ENCODE assay signal across 22 cellular contexts in the genomic region with DNA sequence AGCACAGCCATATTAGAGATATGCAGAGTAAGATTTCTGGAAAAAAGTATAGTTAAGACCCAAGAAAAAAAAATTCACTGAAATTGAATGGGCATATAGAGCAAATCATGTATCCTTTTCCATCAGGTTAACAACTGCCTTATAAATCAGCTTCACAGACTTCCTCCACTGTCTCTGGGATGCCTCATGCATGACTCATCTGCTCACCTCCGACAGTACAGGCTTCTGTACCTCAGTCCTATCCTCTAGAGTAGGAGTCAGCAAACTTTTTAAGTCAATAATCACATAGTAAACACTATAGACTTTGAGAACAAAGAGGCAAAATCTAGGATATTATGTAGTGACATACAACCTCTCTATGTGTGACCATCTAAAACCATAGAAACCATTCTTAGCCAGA.
DNase-seq lines count a peak whose midpoint lies in the region; TF ChIP-seq lines count a peak whose summit lies in the region.
"Had no signal": no experiment of that assay in that cellular context is flagged by ENCODE, and none has a peak within 500 bp of the region (broad histone marks: within the 10 kb centered on the region; RNA-seq: fewer than 3 reads in every experiment).

No MANE protein-coding gene starts in this region.

- H3K9ac ChIP-seq in endodermal cell (ENCODE audit: extremely low read depth, low read length, poor library complexity, severe bottlenecking) = no peak overlapping the region
- no peak overlapping the region for H3K9ac ChIP-seq in mesendoderm (ENCODE audit: low read length)

- no peak overlapping the region for H2BK120ac ChIP-seq in mesendoderm (ENCODE audit: low read depth, low read length)

- H3K4ac ChIP-seq in mesendoderm (ENCODE audit: low read depth, low read length) = no peak overlapping the region

- H3K56ac ChIP-seq in mesendoderm (ENCODE audit: low read length) = no peak overlapping the region

- no peaks in the 10 kb centered on the region for H3K79me1 ChIP-seq in mesendoderm (ENCODE audit: low read length)

- TF ChIP-seq CTCF in endodermal cell (conservative IDR thresholded peaks at IDR 0.05) = no peak

- H2AK5ac ChIP-seq in mesendoderm (ENCODE audit: low read length) = no peak overlapping the region

- H3K36me3 Mint-ChIP-seq in endodermal cell (ENCODE audit: low read depth) = peaks cover 9% of the 10 kb centered on the region
- H3K36me3 Mint-ChIP-seq: CD4-positive, alpha-beta memory T cell; stimulated activated naive B cell treated with anti-CD40 and anti-IgM and Interleukin-4, amounts not matched to agents 10 μg/mL and 1 μg/mL and 100 μg/mL, for 72 hours had no signal

- H3K4me2 ChIP-seq in mesendoderm (ENCODE audit: low read length) = no peak overlapping the region

- H3K27ac ChIP-seq in endodermal cell (ENCODE audit: low read depth, low read length) (no peak overlapping the region), mesendoderm (ENCODE audit: low read depth, low read length) (no peak overlapping the region)
- H3K27ac ChIP-seq: ascending aorta, left lung, Peyer's patch, right atrium auricular region, tibial nerve had no signal

- peak; percentile 92 for DNase-seq in DMS53 (lab: John Stamatoyannopoulos, UW)
- DNase-seq in M059J (ENCODE audit: low read depth) = peak; percentile 3
- peak; percentile 56 for DNase-seq in endodermal cell
- peak; percentile 77 for DNase-seq in mesendoderm
- DNase-seq in CD1c-positive myeloid dendritic cell (ENCODE audit: extremely low spot score) = no peak
- no peak for DNase-seq in activated CD4-positive, alpha-beta T cell treated with anti-CD3 and anti-CD28 coated beads for 1 hour
- DNase-seq in activated CD8-positive, alpha-beta memory T cell treated with anti-CD3 and anti-CD28 coated beads for 24 hours = no peak
- no peak for DNase-seq in DMS79 (lab: John Stamatoyannopoulos, UW)
- DNase-seq: activated CD4-positive, alpha-beta T cell treated with anti-CD3 and anti-CD28 coated beads, Interleukin-2, amount 50 U/mL, for 4 hours; activated naive CD4-positive, alpha-beta T cell treated with anti-CD3 and anti-CD28 coated beads for 36 hours; activated T-cell treated with anti-CD3 and anti-CD28 coated beads, Interleukin-2, amount 50 U/mL, for 1 hour; CD4-positive, alpha-beta memory T cell; left lung; NCI-H1436; NCI-H2171 treated with DMSO at 0.1 percent for 48 hours; NCI-H774; Peyer's patch; stimulated activated naive B cell treated with anti-CD40 and anti-IgM and Interleukin-4, amounts not matched to agents 10 μg/mL and 1 μg/mL and 100 μg/mL, for 72 hours had no signal

- H3K27me3 Mint-ChIP-seq in endodermal cell (ENCODE audit: insufficient read depth) = peaks cover 1% of the 10 kb centered on the region
- H3K27me3 Mint-ChIP-seq: CD4-positive, alpha-beta memory T cell; stimulated activated naive B cell treated with anti-CD40 and anti-IgM and Interleukin-4, amounts not matched to agents 10 μg/mL and 1 μg/mL and 100 μg/mL, for 72 hours had no signal

- H3K9me3 Mint-ChIP-seq in endodermal cell = peaks cover 20% of the 10 kb centered on the region

- peaks cover 4% of the 10 kb centered on the region for H3K9me3 ChIP-seq in endodermal cell (ENCODE audit: control insufficient read depth, low read length)
- H3K9me3 ChIP-seq: ascending aorta, HAP-1, Peyer's patch had no signal

- H3K79me2 ChIP-seq in mesendoderm (ENCODE audit: control insufficient read depth, insufficient read depth, low read length) = no peaks in the 10 kb centered on the region

- peaks cover 5% of the 10 kb centered on the region for H3K4me1 Mint-ChIP-seq in endodermal cell
- H3K4me1 Mint-ChIP-seq: CD4-positive, alpha-beta memory T cell; stimulated activated naive B cell treated with anti-CD40 and anti-IgM and Interleukin-4, amounts not matched to agents 10 μg/mL and 1 μg/mL and 100 μg/mL, for 72 hours had no signal

- WGBS in endodermal cell (ENCODE audit: insufficient coverage in 1 of 2, insufficient read length in 1 of 2), 2 experiments = 48% methylated on average over 1 of the region's 1 CpG; no CpG with 5 or more reads in 1 of the 2 experiments
- WGBS in mesendoderm (ENCODE audit: extremely low coverage, insufficient coverage, low lambda C conversion rate) = no CpG with 5 or more reads among the region's 1 CpG

- peak overlapping the region; percentile 18 for H3K27ac Mint-ChIP-seq in endodermal cell
- H3K27ac Mint-ChIP-seq: activated naive CD4-positive, alpha-beta T cell treated with anti-CD3 and anti-CD28 coated beads for 36 hours; CD4-positive, alpha-beta memory T cell; stimulated activated naive B cell treated with anti-CD40 and anti-IgM and Interleukin-4, amounts not matched to agents 10 μg/mL and 1 μg/mL and 100 μg/mL, for 72 hours had no signal

- no peak overlapping the region for H3K23ac ChIP-seq in mesendoderm (ENCODE audit: low read length)

- no peak overlapping the region for H3K18ac ChIP-seq in mesendoderm (ENCODE audit: low read length)

- H3K4me3 ChIP-seq in endodermal cell (ENCODE audit: low read length) (no peak overlapping the region), mesendoderm (ENCODE audit: low read length) (no peak overlapping the region)
- H3K4me3 ChIP-seq: ascending aorta, HAP-1, left lung, Peyer's patch, right atrium auricular region, tibial nerve had no signal

- H3K4me3 Mint-ChIP-seq in endodermal cell = no peak overlapping the region
- H3K4me3 Mint-ChIP-seq: activated naive CD4-positive, alpha-beta T cell treated with anti-CD3 and anti-CD28 coated beads for 36 hours; CD4-positive, alpha-beta memory T cell; stimulated activated naive B cell treated with anti-CD40 and anti-IgM and Interleukin-4, amounts not matched to agents 10 μg/mL and 1 μg/mL and 100 μg/mL, for 72 hours had no signal

- no peak overlapping the region for H2BK5ac ChIP-seq in mesendoderm (ENCODE audit: low read length)

- H4K8ac ChIP-seq in mesendoderm (ENCODE audit: low read depth, low read length) = no peak overlapping the region

- no peak overlapping the region for H4K5ac ChIP-seq in mesendoderm (ENCODE audit: low read length)

- no peaks in the 10 kb centered on the region for H3K36me3 ChIP-seq in endodermal cell (ENCODE audit: control insufficient read depth, insufficient read depth, low read length)
- H3K36me3 ChIP-seq in mesendoderm (ENCODE audit: control insufficient read depth, insufficient read depth, low read length) = no peaks in the 10 kb centered on the region
- H3K36me3 ChIP-seq: ascending aorta, HAP-1, left lung, Peyer's patch, right atrium auricular region, tibial nerve had no signal

- no peaks in the 10 kb centered on the region for H3K27me3 ChIP-seq in endodermal cell (ENCODE audit: control insufficient read depth, insufficient read depth, low read length, poor library complexity, severe bottlenecking)
- no peaks in the 10 kb centered on the region for H3K27me3 ChIP-seq in mesendoderm (ENCODE audit: insufficient read depth, low read length, poor library complexity)
- H3K27me3 ChIP-seq: ascending aorta, left lung, Peyer's patch, right atrium auricular region, tibial nerve had no signal

- no peak overlapping the region for H2BK15ac ChIP-seq in mesendoderm (replicated peaks; ENCODE audit: low read depth)

- H3K4me1 ChIP-seq in endodermal cell (ENCODE audit: control insufficient read depth, insufficient read depth, low read length) (no peaks in the 10 kb centered on the region), mesendoderm (ENCODE audit: control insufficient read depth, low read depth, low read length) (no peaks in the 10 kb centered on the region)
- H3K4me1 ChIP-seq: ascending aorta, HAP-1, left lung, Peyer's patch, right atrium auricular region, tibial nerve had no signal

Comparison
In these comparisons a context has a peak if more than half of its experiments do, and no peak if none do; other contexts are left out.
1. DNase-seq: peak in DMS53 (single experiment), M059J (single experiment), endodermal cell (single experiment) and mesendoderm (single experiment); none in CD1c-positive myeloid dendritic cell (single experiment), activated CD4-positive, alpha-beta T cell treated with anti-CD3 and anti-CD28 coated beads for 1 hour (single experiment), activated CD8-positive, alpha-beta memory T cell treated with anti-CD3 and anti-CD28 coated beads for 24 hours (single experiment) and DMS79 (single experiment).